In the genomic region with DNA sequence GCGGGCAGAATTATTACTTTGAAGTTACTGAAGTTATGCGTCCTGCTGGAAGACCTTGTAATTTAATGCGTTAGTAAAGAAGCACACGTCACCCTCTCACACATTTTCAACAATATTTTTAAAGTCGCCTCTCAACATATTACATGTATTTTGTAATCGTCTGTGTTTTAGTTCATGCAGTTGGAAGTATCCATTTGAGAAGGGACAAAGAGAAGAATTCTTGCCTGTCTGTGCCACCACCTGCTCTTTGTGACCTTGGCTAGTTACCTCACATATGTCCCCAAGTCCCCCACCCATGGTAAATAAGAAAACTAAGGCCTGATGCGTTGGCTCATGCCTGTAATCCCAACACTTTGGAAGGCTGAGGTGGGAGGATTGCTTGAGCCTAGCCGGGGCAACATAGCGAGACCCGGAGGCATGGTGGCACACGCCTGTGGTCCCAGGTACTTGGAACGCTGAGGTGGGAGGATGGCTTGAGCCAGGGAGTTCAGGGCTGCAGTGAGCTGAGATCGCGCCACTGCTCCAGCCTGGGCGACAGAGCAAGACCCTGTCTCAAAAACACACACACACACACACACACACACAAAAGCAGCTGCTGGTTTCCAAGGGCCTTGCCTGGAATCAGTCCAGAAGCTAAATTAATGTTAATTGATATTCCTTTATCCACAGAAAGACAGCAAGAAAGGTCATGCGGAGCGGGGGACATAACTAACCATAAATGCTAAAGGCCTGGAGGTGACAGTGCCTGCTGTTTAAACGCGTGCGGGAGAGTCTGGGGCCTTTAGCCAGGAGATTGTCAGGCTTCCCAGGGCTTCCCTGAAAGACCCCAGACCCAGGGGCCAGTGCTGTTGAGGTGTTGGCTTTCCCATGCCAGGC, we compare ENCODE assay signal across 8 cellular contexts. TPM values are rescaled to one million over a fixed set of nuclear protein-coding genes. Genes with fewer than 3 reads are reported as not detected.
DNase-seq lines count a peak whose midpoint lies in the region; ATAC-seq, FAIRE-seq and TF ChIP-seq lines count a peak whose summit lies in the region.

No MANE protein-coding gene starts in this region.

- H3K9me3 ChIP-seq in CD4-positive, alpha-beta memory T cell (ENCODE audit: control insufficient read depth in 1 of 2, low read length in 2 of 2), result no peaks in the 10 kb centered on the region
- H3K9me3 ChIP-seq in Karpas-422 (ENCODE audit: low read length), result no peaks in the 10 kb centered on the region
- no peaks in the 10 kb centered on the region for H3K9me3 ChIP-seq in K562 (replicated peaks; ENCODE audit: control insufficient read depth, insufficient read depth, low read depth, low read length)
- no peaks in the 10 kb centered on the region for H3K9me3 ChIP-seq in mesenchymal stem cell (ENCODE audit: control insufficient read depth, low read length)

- no peaks in the 10 kb centered on the region for H3K27me3 ChIP-seq in CD4-positive, alpha-beta memory T cell (ENCODE audit: insufficient read depth, low read length)
- no peaks in the 10 kb centered on the region for H3K27me3 ChIP-seq in Karpas-422 (ENCODE audit: low read length)
- no peaks in the 10 kb centered on the region for H3K27me3 ChIP-seq in K562 (ENCODE audit: control insufficient read depth in 2 of 2, insufficient read depth in 2 of 2, low read length in 2 of 2)
- H3K27me3 ChIP-seq in mesenchymal stem cell (ENCODE audit: control insufficient read depth in 1 of 2, insufficient read depth in 1 of 2, low read length in 2 of 2), result no peaks in the 10 kb centered on the region

- H3K27me3 Mint-ChIP-seq in CD4-positive, alpha-beta memory T cell, result peaks cover 0 to 1% of the 10 kb centered on the region in 2 donors

- H3K9me2 ChIP-seq in Karpas-422 (replicated peaks; ENCODE audit: insufficient read depth, low read length), result no peaks in the 10 kb centered on the region

- H3K36me3 Mint-ChIP-seq in CD4-positive, alpha-beta memory T cell, result peaks cover 0 to 11% of the 10 kb centered on the region in 2 donors

- in situ Hi-C loops in K562 (cut with MboI), result no loop called here

- peak overlapping the region; percentile 37 for H4K8ac ChIP-seq in mesenchymal stem cell (ENCODE audit: low read length)

- H3K79me2 ChIP-seq in Karpas-422 (ENCODE audit: low read length), result peaks cover 16% of the 10 kb centered on the region
- peaks cover 52% of the 10 kb centered on the region for H3K79me2 ChIP-seq in K562 (ENCODE audit: control insufficient read depth, insufficient read depth, low read length)

- ATAC-seq in K562 (no peak), GM21367 (IDR thresholded peaks at IDR 0.05; ENCODE audit: unreplicated experiment) (no peak), GM21381 (IDR thresholded peaks at IDR 0.05; ENCODE audit: unreplicated experiment) (no peak)

- H3K9me3 Mint-ChIP-seq in CD4-positive, alpha-beta memory T cell, result peaks cover 0 to 3% (median 0%) of the 10 kb centered on the region in 8 donors

- no peak overlapping the region for H2BK120ac ChIP-seq in mesenchymal stem cell (ENCODE audit: low read depth, low read length)

- H2AFZ ChIP-seq in Karpas-422 (ENCODE audit: low read length) (no peak overlapping the region), K562 (ENCODE audit: low read depth, low read length) (peak overlapping the region; percentile 43), mesenchymal stem cell (ENCODE audit: low read depth, low read length) (no peak overlapping the region)

- 12% methylated on average over 20 of the region's 20 CpGs for WGBS in K562 (ENCODE audit: insufficient coverage, low coverage, missing lambda C conversion rate)
- 80% methylated on average over 9 of the region's 20 CpGs for WGBS in mesenchymal stem cell
- 38% methylated on average over 20 of the region's 20 CpGs for WGBS in urinary bladder

- CTCF ChIA-PET in CD4-positive, alpha-beta memory T cell (lab: Charles Lee; ENCODE audit: partially characterized antibody), result interaction anchor here (0.9 to 1.0 kb wide), 2 partner anchors 47 to 78 kb away, joined by 3 read pairs; no protein-coding TSS in a partner anchor
- CTCF ChIA-PET in K562 (lab: Yijun Ruan, JAX; ENCODE audit: low intra/inter-chr PET ratio), result no interaction called here

- intact Hi-C loops in CD4-positive, alpha-beta memory T cell (cut with micrococcal nuclease), result loop anchor here (2.0 to 10.0 kb wide), 3 partner anchors 39 to 401 kb away; partner anchors contain the start of genes EMD and FLNA
- intact Hi-C loops in K562 (cut with micrococcal nuclease), result no loop called here

- TF ChIP-seq POLR2A in K562 (conservative IDR thresholded peaks at IDR 0.05), result peak; percentile 67

- no peaks in the 10 kb centered on the region for H3K36me3 ChIP-seq in CD4-positive, alpha-beta memory T cell (ENCODE audit: insufficient read depth, low read length)
- H3K36me3 ChIP-seq in Karpas-422 (ENCODE audit: insufficient read depth, low read length) (no peaks in the 10 kb centered on the region), K562 (ENCODE audit: control insufficient read depth, insufficient read depth, low read length) (peaks cover 15% of the 10 kb centered on the region; the same call in 2 of the 3 replicates), mesenchymal stem cell (ENCODE audit: control insufficient read depth in 1 of 2, insufficient read depth in 2 of 2, low read depth in 1 of 2, low read length in 2 of 2) (peaks cover 0 to 4% of the 10 kb centered on the region in 2 experiments), urinary bladder (ENCODE audit: insufficient read depth) (no peaks in the 10 kb centered on the region)

- POLR2A ChIA-PET in CD4-positive, alpha-beta memory T cell (lab: Charles Lee; ENCODE audit: partially characterized antibody), result interaction anchor here (0.8 to 10.3 kb wide), 8 partner anchors 7 to 425 kb away, joined by 3 to 176 read pairs (median 44); partner anchors contain the start of genes ARHGAP4, IRAK1 and RPL10
- POLR2A ChIA-PET in K562 (lab: Yijun Ruan, JAX), result interaction anchor here (0.5 to 3.4 kb wide), 13 partner anchors 8 to 271 kb away, joined by 3 to 16 read pairs (median 3); partner anchors contain the start of genes IDH3G and SSR4

- H2AK5ac ChIP-seq in mesenchymal stem cell (ENCODE audit: low read length, severe bottlenecking), result no peak overlapping the region

- no peaks in the 10 kb centered on the region for H3K9me1 ChIP-seq in K562 (ENCODE audit: control insufficient read depth, insufficient read depth, low read length)

- peak overlapping the region; percentile 91 to 97 (median 93) for H3K27ac Mint-ChIP-seq in CD4-positive, alpha-beta memory T cell

- TF ChIP-seq EP300 in K562 (IDR thresholded peaks at IDR 0.05; ENCODE audit: low read length), result no peak

- peak overlapping the region in 1 of 2 experiments; percentile 1 for H3K14ac ChIP-seq in mesenchymal stem cell (ENCODE audit: low read length in 2 of 2)

- peak overlapping the region in 1 of 2 experiments; percentile 70 for H3K18ac ChIP-seq in mesenchymal stem cell (ENCODE audit: low read depth in 1 of 2, low read length in 2 of 2)

- H3K4me3 ChIP-seq in CD4-positive, alpha-beta memory T cell (ENCODE audit: low read length in 2 of 2), result peak overlapping the region; percentile 43 to 66
- peak overlapping the region; percentile 73 for H3K4me3 ChIP-seq in Karpas-422 (ENCODE audit: low read length)
- peak overlapping the region; percentile 84 for H3K4me3 ChIP-seq in K562
- H3K4me3 ChIP-seq in mesenchymal stem cell (ENCODE audit: insufficient read depth in 1 of 2, low read depth in 1 of 2, low read length in 2 of 2), result peak overlapping the region; percentile 84 to 87
- peak overlapping the region; percentile 80 for H3K4me3 ChIP-seq in urinary bladder (ENCODE audit: low read depth, low read length)

- FAIRE-seq in K562 (lab: Jason Lieb, UNC), result peak; percentile 46

- TF ChIP-seq CTCF in K562 (IDR thresholded peaks at IDR 0.05 in 2 of 3, conservative IDR thresholded peaks at IDR 0.05 in 1 of 3; ENCODE audit: insufficient read depth in 2 of 3, low read depth in 1 of 3, low read length in 3 of 3), result no peak

- peak overlapping the region; percentile 99 for H3K27ac ChIP-seq in CD4-positive, alpha-beta memory T cell (ENCODE audit: low read depth, low read length)
- peak overlapping the region; percentile 88 for H3K27ac ChIP-seq in Karpas-422 (ENCODE audit: low read length)
- H3K27ac ChIP-seq in K562 (ENCODE audit: extremely low read depth, low read depth, low read length), result peak overlapping the region; percentile 100
- peak overlapping the region; percentile 59 for H3K27ac ChIP-seq in mesenchymal stem cell (ENCODE audit: low read length, poor library complexity, severe bottlenecking)
- peak overlapping the region; percentile 99 for H3K27ac ChIP-seq in urinary bladder (ENCODE audit: low read depth)

- H2BK5ac ChIP-seq in mesenchymal stem cell (ENCODE audit: low read depth, low read length, poor library complexity, severe bottlenecking), result no peak overlapping the region

- peak overlapping the region; percentile 83 to 92 (median 86) for H3K4me3 Mint-ChIP-seq in CD4-positive, alpha-beta memory T cell

- peak overlapping the region in 1 of 2 experiments; percentile 21 for H2BK12ac ChIP-seq in mesenchymal stem cell (ENCODE audit: low read length in 2 of 2)

- H3K4me1 ChIP-seq in CD4-positive, alpha-beta memory T cell (ENCODE audit: insufficient read depth, low read length), result peaks cover 26% of the 10 kb centered on the region
- H3K4me1 ChIP-seq in Karpas-422 (ENCODE audit: low read length), result peaks cover 23% of the 10 kb centered on the region
- H3K4me1 ChIP-seq in K562 (replicated peaks in 1 of 2; ENCODE audit: control insufficient read depth in 2 of 2, insufficient read depth in 2 of 2, low read length in 2 of 2), result peaks cover 18 to 42% of the 10 kb centered on the region in 2 experiments
- peaks cover 15% of the 10 kb centered on the region for H3K4me1 ChIP-seq in mesenchymal stem cell (ENCODE audit: control insufficient read depth, insufficient read depth, low read depth, low read length)
- peaks cover 1% of the 10 kb centered on the region for H3K4me1 ChIP-seq in urinary bladder (ENCODE audit: insufficient read depth)

- no peak for TF ChIP-seq RAD21 in K562 (CRISPR knock-in tag; conservative IDR thresholded peaks at IDR 0.05 in 1 of 2, IDR thresholded peaks at IDR 0.05 in 1 of 2)

- no peak overlapping the region for H2BK15ac ChIP-seq in mesenchymal stem cell (ENCODE audit: low read depth, poor library complexity, severe bottlenecking)

- peak overlapping the region in 1 of 2 experiments; percentile 86 for H3K4ac ChIP-seq in mesenchymal stem cell (ENCODE audit: low read depth in 1 of 2, low read length in 2 of 2)

- no peak overlapping the region for H3K23ac ChIP-seq in mesenchymal stem cell (ENCODE audit: low read length in 2 of 2)

- no peaks in the 10 kb centered on the region for H3K79me1 ChIP-seq in mesenchymal stem cell (replicated peaks; ENCODE audit: low read length, poor library complexity, severe bottlenecking)

- H4K20me1 ChIP-seq in Karpas-422 (ENCODE audit: insufficient read depth, low read depth, low read length) (no peaks in the 10 kb centered on the region), K562 (replicated peaks; ENCODE audit: control insufficient read depth, insufficient read depth, low read length) (peaks cover 15% of the 10 kb centered on the region)

- TSS peak; percentile 89 for BruUV-seq in K562 (replicated peaks; lab: Mats Ljungman, UMichigan)

- H3K9ac ChIP-seq in Karpas-422 (ENCODE audit: low read length) (peak overlapping the region; percentile 97), K562 (ENCODE audit: insufficient read depth in 1 of 2, low read depth in 2 of 2, low read length in 2 of 2) (peak overlapping the region; percentile 99 to 100), mesenchymal stem cell (ENCODE audit: low read length) (peak overlapping the region; percentile 98)

- H3K4me1 Mint-ChIP-seq in CD4-positive, alpha-beta memory T cell, result peaks cover 11 to 37% (median 27%) of the 10 kb centered on the region in 4 donors

- DNase-seq in CD4-positive, alpha-beta memory T cell, result no peak
- no peak for DNase-seq in Karpas-422
- peak in 1 of 4 experiments; percentile 27 for DNase-seq in K562 (ENCODE audit: extremely low read depth in 1 of 4, low spot score in 3 of 4)
- DNase-seq in mesenchymal stem cell, result no peak
- no peak for DNase-seq in iPS-NIHi7 (ENCODE audit: extremely low spot score)

- H3K4me2 ChIP-seq in Karpas-422 (ENCODE audit: low read depth, low read length, poor library complexity, severe bottlenecking) (peak overlapping the region; percentile 76), K562 (ENCODE audit: insufficient read depth, low read length) (peak overlapping the region; percentile 91), mesenchymal stem cell (ENCODE audit: low read length, poor library complexity, severe bottlenecking) (peak overlapping the region; percentile 44)

- H4K91ac ChIP-seq in mesenchymal stem cell (ENCODE audit: low read length), result no peak overlapping the region

RNA-seq across cellular contexts. Expression of gene TMEM187, which starts 0.8 kb away (rescaled TPM):
- total RNA-seq in CD4-positive, alpha-beta memory T cell, result 10 to 100 TPM; 12.8 to 14.9 TPM
- polyA plus RNA-seq in CD4-positive, alpha-beta memory T cell, result 10 to 100 TPM; 10.4 to 23.8 TPM
- total RNA-seq in Karpas-422 (2014; rRNA removed; shearing (Covaris generic); ENCODE audit: low replicate concordance), result 1.5 and 3.9 TPM in 2 replicates
- 4.7 and 15.6 TPM in 2 replicates for total RNA-seq in K562 (2011; cell fraction: chromatin; rRNA removed; ENCODE audit: low replicate concordance)
- 17.4 and 21.8 TPM in 2 replicates for total RNA-seq in K562 (2011; cell fraction: nucleolus; rRNA removed)
- total RNA-seq in K562 (2011; cell fraction: nucleoplasm; rRNA removed), result 9.3 and 9.5 TPM in 2 replicates
- 3.3 and 5.1 TPM in 2 replicates for total RNA-seq in K562 (2014; rRNA removed)
- 0.93 and 1.2 TPM in 2 replicates for total RNA-seq in K562 (2014; rRNA removed; fragmentation: Illumina TruSeq; extraction: Trizol)
- total RNA-seq in K562 (2015; rRNA removed; fragmentation: Illumina TruSeq; extraction: Trizol), result 1.1 and 1.6 TPM in 2 replicates
- 6.4 and 8.5 TPM in 2 replicates for total RNA-seq in K562 (2021)
- 5.6 and 8.1 TPM in 2 replicates for polyA plus RNA-seq in K562 (2011; rRNA removed)
- 12.5 and 24.6 TPM in 2 replicates for polyA plus RNA-seq in K562 (2011; cell fraction: cytosol; rRNA removed)
- 6.3 and 6.4 TPM in 2 replicates for polyA plus RNA-seq in K562 (2011; cell fraction: nucleus; rRNA removed)
- polyA plus RNA-seq in K562 (2012), result 3.9 and 12.2 TPM in 2 replicates
- 1.2 and 2.0 TPM in 2 replicates for polyA plus RNA-seq in K562 (2014; fragmentation: Illumina TruSeq; extraction: Trizol)
- 1 to 10 TPM in 1 of 2 experiments, under 1 TPM in 1; 0.13 to 1.1 TPM for polyA plus RNA-seq in K562 (2014; fragmentation: Nextera tagmentation; extraction: Ambion mirVana)
- polyA plus RNA-seq in K562 (2014; rRNA removed), result 4.0 TPM in 2 replicates
- polyA minus RNA-seq in K562 (2011; rRNA and poly(A)+ RNA removed), result 3.7 and 4.9 TPM in 2 replicates
- polyA minus RNA-seq in K562 (2011; cell fraction: cytosol; rRNA and poly(A)+ RNA removed), result 5.6 and 6.4 TPM in 2 replicates
- polyA minus RNA-seq in K562 (2011; cell fraction: nucleus; rRNA and poly(A)+ RNA removed), result 1.3 and 1.8 TPM in 2 replicates
- polyA plus RNA-seq in mesenchymal stem cell (2013, experiment 1 of 2), result 5.8 TPM
- 5.5 TPM for polyA plus RNA-seq in mesenchymal stem cell (2013, experiment 2 of 2)
- 2.3 TPM for total RNA-seq in urinary bladder
- 13.6 TPM for polyA plus RNA-seq in urinary bladder

RNA-seq across cellular contexts. Expression of gene HCFC1, which starts 1.7 kb away (rescaled TPM):
- total RNA-seq in CD4-positive, alpha-beta memory T cell, result 10 to 100 TPM; 52.6 to 53.4 TPM
- 10 to 100 TPM in 1 of 2 donors, 1 to 10 TPM in 1; 1.6 to 14.9 TPM for polyA plus RNA-seq in CD4-positive, alpha-beta memory T cell
- total RNA-seq in Karpas-422 (2014; rRNA removed; shearing (Covaris generic); ENCODE audit: low replicate concordance), result 16.8 and 29.4 TPM in 2 replicates
- total RNA-seq in K562 (2011; cell fraction: chromatin; rRNA removed; ENCODE audit: low replicate concordance), result 39.3 and 72.5 TPM in 2 replicates
- total RNA-seq in K562 (2011; cell fraction: nucleolus; rRNA removed), result 41.0 and 46.2 TPM in 2 replicates
- 38.1 and 43.2 TPM in 2 replicates for total RNA-seq in K562 (2011; cell fraction: nucleoplasm; rRNA removed)
- total RNA-seq in K562 (2014; rRNA removed), result 39.2 and 59.3 TPM in 2 replicates
- 9.1 and 10.3 TPM in 2 replicates for total RNA-seq in K562 (2014; rRNA removed; fragmentation: Illumina TruSeq; extraction: Trizol)
- total RNA-seq in K562 (2015; rRNA removed; fragmentation: Illumina TruSeq; extraction: Trizol), result 17.1 and 23.4 TPM in 2 replicates
- 121 and 133 TPM in 2 replicates for total RNA-seq in K562 (2021)
- 5.9 and 8.7 TPM in 2 replicates for polyA plus RNA-seq in K562 (2011; rRNA removed)
- 11.3 and 17.7 TPM in 2 replicates for polyA plus RNA-seq in K562 (2011; cell fraction: cytosol; rRNA removed)
- 39.1 and 51.6 TPM in 2 replicates for polyA plus RNA-seq in K562 (2011; cell fraction: nucleus; rRNA removed)
- polyA plus RNA-seq in K562 (2012), result 37.4 and 57.1 TPM in 2 replicates
- 45.3 and 68.0 TPM in 2 replicates for polyA plus RNA-seq in K562 (2014; fragmentation: Illumina TruSeq; extraction: Trizol)
- polyA plus RNA-seq in K562 (2014; fragmentation: Nextera tagmentation; extraction: Ambion mirVana), result 10 to 100 TPM in 1 of 2 experiments, 1 to 10 TPM in 1; 2.8 to 10.5 TPM
- polyA plus RNA-seq in K562 (2014; rRNA removed), result 44.8 and 45.2 TPM in 2 replicates
- 4.5 and 6.6 TPM in 2 replicates for polyA minus RNA-seq in K562 (2011; rRNA and poly(A)+ RNA removed)
- 55.8 and 74.4 TPM in 2 replicates for polyA minus RNA-seq in K562 (2011; cell fraction: cytosol; rRNA and poly(A)+ RNA removed)
- 14.8 and 15.6 TPM in 2 replicates for polyA minus RNA-seq in K562 (2011; cell fraction: nucleus; rRNA and poly(A)+ RNA removed)
- 27.2 TPM for polyA plus RNA-seq in mesenchymal stem cell (2013, experiment 1 of 2)
- polyA plus RNA-seq in mesenchymal stem cell (2013, experiment 2 of 2), result 23.7 TPM
- 15.4 TPM for total RNA-seq in urinary bladder
- polyA plus RNA-seq in urinary bladder, result 35.2 TPM

RNA-seq across cellular contexts. Expression of gene RENBP, which starts 28.9 kb away (rescaled TPM):
- 10 to 100 TPM; 17.2 to 21.3 TPM for total RNA-seq in CD4-positive, alpha-beta memory T cell
- under 1 TPM in 1 of 2 donors, not detected in 1; 0.65 TPM for polyA plus RNA-seq in CD4-positive, alpha-beta memory T cell
- 0.22 and 0.26 TPM in 2 replicates for total RNA-seq in Karpas-422 (2014; rRNA removed; shearing (Covaris generic); ENCODE audit: low replicate concordance)
- 14.9 and 45.4 TPM in 2 replicates for total RNA-seq in K562 (2011; cell fraction: chromatin; rRNA removed; ENCODE audit: low replicate concordance)
- total RNA-seq in K562 (2011; cell fraction: nucleolus; rRNA removed), result 31.0 and 32.8 TPM in 2 replicates
- total RNA-seq in K562 (2011; cell fraction: nucleoplasm; rRNA removed), result 15.7 and 24.1 TPM in 2 replicates
- 8.4 and 9.5 TPM in 2 replicates for total RNA-seq in K562 (2014; rRNA removed)
- 2.7 and 4.0 TPM in 2 replicates for total RNA-seq in K562 (2014; rRNA removed; fragmentation: Illumina TruSeq; extraction: Trizol)
- 12.3 and 13.4 TPM in 2 replicates for total RNA-seq in K562 (2015; rRNA removed; fragmentation: Illumina TruSeq; extraction: Trizol)
- 9.6 and 14.8 TPM in 2 replicates for total RNA-seq in K562 (2021)
- polyA plus RNA-seq in K562 (2011; rRNA removed), result 12.7 and 16.4 TPM in 2 replicates
- polyA plus RNA-seq in K562 (2011; cell fraction: cytosol; rRNA removed), result 21.2 and 25.6 TPM in 2 replicates
- polyA plus RNA-seq in K562 (2011; cell fraction: nucleus; rRNA removed), result 48.7 and 48.8 TPM in 2 replicates
- polyA plus RNA-seq in K562 (2012), result 24.3 and 60.0 TPM in 2 replicates
- 5.6 and 7.3 TPM in 2 replicates for polyA plus RNA-seq in K562 (2014; fragmentation: Illumina TruSeq; extraction: Trizol)
- polyA plus RNA-seq in K562 (2014; fragmentation: Nextera tagmentation; extraction: Ambion mirVana), result under 1 TPM in 1 of 2 experiments, not detected in 1; 0.07 TPM
- 11.1 and 11.6 TPM in 2 replicates for polyA plus RNA-seq in K562 (2014; rRNA removed)
- 5.5 and 12.0 TPM in 2 replicates for polyA minus RNA-seq in K562 (2011; rRNA and poly(A)+ RNA removed)
- 7.0 and 13.6 TPM in 2 replicates for polyA minus RNA-seq in K562 (2011; cell fraction: cytosol; rRNA and poly(A)+ RNA removed)
- polyA minus RNA-seq in K562 (2011; cell fraction: nucleus; rRNA and poly(A)+ RNA removed), result 9.8 and 16.1 TPM in 2 replicates
- 20.4 TPM for polyA plus RNA-seq in mesenchymal stem cell (2013, experiment 1 of 2)
- 17.0 TPM for polyA plus RNA-seq in mesenchymal stem cell (2013, experiment 2 of 2)
- total RNA-seq in urinary bladder, result 4.4 TPM
- polyA plus RNA-seq in urinary bladder, result 12.1 TPM

RNA-seq across cellular contexts. Expression of gene NAA10, which starts 38.5 kb away (rescaled TPM):
- total RNA-seq in CD4-positive, alpha-beta memory T cell, result 10 to 100 TPM; 88.9 to 94.9 TPM
- 10 to 100 TPM; 57.6 to 96.3 TPM for polyA plus RNA-seq in CD4-positive, alpha-beta memory T cell
- total RNA-seq in Karpas-422 (2014; rRNA removed; shearing (Covaris generic); ENCODE audit: low replicate concordance), result 103 and 144 TPM in 2 replicates
- 126 and 302 TPM in 2 replicates for total RNA-seq in K562 (2011; cell fraction: chromatin; rRNA removed; ENCODE audit: low replicate concordance)
- 207 and 213 TPM in 2 replicates for total RNA-seq in K562 (2011; cell fraction: nucleolus; rRNA removed)
- 179 and 187 TPM in 2 replicates for total RNA-seq in K562 (2011; cell fraction: nucleoplasm; rRNA removed)
- 152 and 196 TPM in 2 replicates for total RNA-seq in K562 (2014; rRNA removed)
- total RNA-seq in K562 (2014; rRNA removed; fragmentation: Illumina TruSeq; extraction: Trizol), result 101 and 103 TPM in 2 replicates
- 134 and 146 TPM in 2 replicates for total RNA-seq in K562 (2015; rRNA removed; fragmentation: Illumina TruSeq; extraction: Trizol)
- 226 and 231 TPM in 2 replicates for total RNA-seq in K562 (2021)
- polyA plus RNA-seq in K562 (2011; rRNA removed), result 105 and 117 TPM in 2 replicates
- 174 and 276 TPM in 2 replicates for polyA plus RNA-seq in K562 (2011; cell fraction: cytosol; rRNA removed)
- polyA plus RNA-seq in K562 (2011; cell fraction: nucleus; rRNA removed), result 211 and 324 TPM in 2 replicates
- polyA plus RNA-seq in K562 (2012), result 177 and 213 TPM in 2 replicates
- 192 and 229 TPM in 2 replicates for polyA plus RNA-seq in K562 (2014; fragmentation: Illumina TruSeq; extraction: Trizol)
- polyA plus RNA-seq in K562 (2014; fragmentation: Nextera tagmentation; extraction: Ambion mirVana), result 10 to 100 TPM; 11.1 to 26.5 TPM
- polyA plus RNA-seq in K562 (2014; rRNA removed), result 250 and 277 TPM in 2 replicates
- polyA minus RNA-seq in K562 (2011; rRNA and poly(A)+ RNA removed), result 45.9 and 88.5 TPM in 2 replicates
- 72.1 and 79.8 TPM in 2 replicates for polyA minus RNA-seq in K562 (2011; cell fraction: cytosol; rRNA and poly(A)+ RNA removed)
- 70.5 and 80.1 TPM in 2 replicates for polyA minus RNA-seq in K562 (2011; cell fraction: nucleus; rRNA and poly(A)+ RNA removed)
- polyA plus RNA-seq in mesenchymal stem cell (2013, experiment 1 of 2), result 173 TPM
- 171 TPM for polyA plus RNA-seq in mesenchymal stem cell (2013, experiment 2 of 2)
- total RNA-seq in urinary bladder, result 24.7 TPM
- polyA plus RNA-seq in urinary bladder, result 139 TPM

RNA-seq across cellular contexts. Expression of gene IRAK1, which starts 46.3 kb away (rescaled TPM):
- total RNA-seq in CD4-positive, alpha-beta memory T cell, result 10 to 100 TPM; 66.9 to 74.5 TPM
- polyA plus RNA-seq in CD4-positive, alpha-beta memory T cell, result 10 to 100 TPM; 38.1 to 64.5 TPM
- 76.0 and 131 TPM in 2 replicates for total RNA-seq in Karpas-422 (2014; rRNA removed; shearing (Covaris generic); ENCODE audit: low replicate concordance)
- total RNA-seq in K562 (2011; cell fraction: chromatin; rRNA removed; ENCODE audit: low replicate concordance), result 92.6 and 283 TPM in 2 replicates
- total RNA-seq in K562 (2011; cell fraction: nucleolus; rRNA removed), result 241 and 247 TPM in 2 replicates
- total RNA-seq in K562 (2011; cell fraction: nucleoplasm; rRNA removed), result 125 and 132 TPM in 2 replicates
- total RNA-seq in K562 (2014; rRNA removed) (220 and 274 TPM in 2 replicates), K562 (2014; rRNA removed; fragmentation: Illumina TruSeq; extraction: Trizol) (52.2 and 68.1 TPM in 2 replicates), K562 (2015; rRNA removed; fragmentation: Illumina TruSeq; extraction: Trizol) (138 and 144 TPM in 2 replicates), K562 (2021) (260 and 261 TPM in 2 replicates), urinary bladder (9.5 TPM)
- polyA plus RNA-seq in K562 (2011; rRNA removed) (91.6 and 104 TPM in 2 replicates), K562 (2014; fragmentation: Illumina TruSeq; extraction: Trizol) (78.9 and 128 TPM in 2 replicates), K562 (2014; fragmentation: Nextera tagmentation; extraction: Ambion mirVana) (10 to 100 TPM; 11.6 to 16.1 TPM), K562 (2014; rRNA removed) (177 and 184 TPM in 2 replicates), urinary bladder (67.2 TPM)
- polyA plus RNA-seq in K562 (2011; cell fraction: cytosol; rRNA removed), result 93.8 and 232 TPM in 2 replicates
- polyA plus RNA-seq in K562 (2011; cell fraction: nucleus; rRNA removed), result 88.5 and 119 TPM in 2 replicates
- polyA plus RNA-seq in K562 (2012), result 223 and 331 TPM in 2 replicates
- 49.2 and 97.3 TPM in 2 replicates for polyA minus RNA-seq in K562 (2011; rRNA and poly(A)+ RNA removed)
- 145 and 167 TPM in 2 replicates for polyA minus RNA-seq in K562 (2011; cell fraction: cytosol; rRNA and poly(A)+ RNA removed)
- 49.9 and 54.3 TPM in 2 replicates for polyA minus RNA-seq in K562 (2011; cell fraction: nucleus; rRNA and poly(A)+ RNA removed)
- polyA plus RNA-seq in mesenchymal stem cell (2013, experiment 1 of 2), result 92.3 TPM
- polyA plus RNA-seq in mesenchymal stem cell (2013, experiment 2 of 2), result 88.1 TPM
